8 cellular contexts compared by ENCODE assay signal in genomic region chr12:53223391-53224267, GRCh38. TPM values are rescaled to one million over a fixed set of nuclear protein-coding genes. Genes with fewer than 3 reads are reported as not detected.
A peak's percentile ranks its signal among the peaks of the same experiment; 100 is the strongest.
DNase-seq lines count a peak whose midpoint lies in the region; ATAC-seq and TF ChIP-seq lines count a peak whose summit lies in the region.

No MANE protein-coding gene starts in this region.

- H3K4me3 Mint-ChIP-seq in IgD-negative memory B cell: peak overlapping the region; percentile 8 to 82 (median 72)
- H3K4me3 Mint-ChIP-seq in activated naive CD4-positive, alpha-beta T cell treated with anti-CD3 and anti-CD28 coated beads, Interleukin-2, amount 10 ng/mL, durations not matched to agents 7 days and 5 days: peak overlapping the region; percentile 55

- H3K27me3 Mint-ChIP-seq in IgD-negative memory B cell: no peaks in the 10 kb centered on the region
- H3K27me3 Mint-ChIP-seq in activated naive CD4-positive, alpha-beta T cell treated with anti-CD3 and anti-CD28 coated beads, Interleukin-2, amount 10 ng/mL, durations not matched to agents 7 days and 5 days: peaks cover 15% of the 10 kb centered on the region

- TF ChIP-seq CTCF in heart left ventricle (IDR thresholded peaks at IDR 0.05) (no peak), spleen (IDR thresholded peaks at IDR 0.05 in 8 of 11, conservative IDR thresholded peaks at IDR 0.05 in 3 of 11) (no peak)

- peak; percentile 66 for DNase-seq in activated naive CD4-positive, alpha-beta T cell treated with anti-CD3 and anti-CD28 coated beads, Interleukin-2, amount 10 ng/mL, durations not matched to agents 7 days and 5 days
- DNase-seq in heart left ventricle (peak in 4 of 5 donors; percentile 68 to 71 (median 69)), spleen (peak; percentile 74)

- peaks cover 13 to 20% (median 20%) of the 10 kb centered on the region in 3 donors for H3K4me1 Mint-ChIP-seq in IgD-negative memory B cell
- H3K4me1 Mint-ChIP-seq in activated naive CD4-positive, alpha-beta T cell treated with anti-CD3 and anti-CD28 coated beads, Interleukin-2, amount 10 ng/mL, durations not matched to agents 7 days and 5 days: peaks cover 68% of the 10 kb centered on the region

- ATAC-seq in heart left ventricle: no peak
- ATAC-seq in GM18511 (IDR thresholded peaks at IDR 0.05; ENCODE audit: unreplicated experiment): no peak
- ATAC-seq in HG03139 (IDR thresholded peaks at IDR 0.05; ENCODE audit: unreplicated experiment): no peak
- no peak for ATAC-seq in GM21381 (IDR thresholded peaks at IDR 0.05; ENCODE audit: unreplicated experiment)
- no peak for ATAC-seq in GM18907 (IDR thresholded peaks at IDR 0.05; ENCODE audit: unreplicated experiment)

- CTCF ChIA-PET in activated naive CD4-positive, alpha-beta T cell treated with anti-CD3 and anti-CD28 coated beads, Interleukin-2, amount 10 ng/mL, durations not matched to agents 7 days and 5 days (lab: Charles Lee): interaction anchor here (1.7 to 2.5 kb wide), 2 partner anchors 10 to 28 kb away, joined by 6 to 11 read pairs; no protein-coding TSS in a partner anchor

- H3K27me3 ChIP-seq in heart left ventricle (no peaks in the 10 kb centered on the region), spleen (replicated peaks in 1 of 7) (peaks cover 0 to 5% (median 0%) of the 10 kb centered on the region in 7 donors)

- H3K4me3 ChIP-seq in heart left ventricle (peak overlapping the region in 3 of 12 donors; percentile 3 to 14 (median 4)), spleen (no peak overlapping the region)

- H3K36me3 Mint-ChIP-seq in IgD-negative memory B cell: no peaks in the 10 kb centered on the region
- H3K36me3 Mint-ChIP-seq in activated naive CD4-positive, alpha-beta T cell treated with anti-CD3 and anti-CD28 coated beads, Interleukin-2, amount 10 ng/mL, durations not matched to agents 7 days and 5 days: peaks cover 13% of the 10 kb centered on the region

- H3K9me3 Mint-ChIP-seq in IgD-negative memory B cell: no peaks in the 10 kb centered on the region
- H3K9me3 Mint-ChIP-seq in activated naive CD4-positive, alpha-beta T cell treated with anti-CD3 and anti-CD28 coated beads, Interleukin-2, amount 10 ng/mL, durations not matched to agents 7 days and 5 days: no peaks in the 10 kb centered on the region

- H3K9me3 ChIP-seq in heart left ventricle (no peaks in the 10 kb centered on the region), spleen (no peaks in the 10 kb centered on the region)

- peak overlapping the region; percentile 26 to 100 (median 100) for H3K27ac ChIP-seq in heart left ventricle
- H3K27ac ChIP-seq in spleen: peak overlapping the region in 7 of 8 donors; percentile 36 to 98 (median 97)

- H3K4me1 ChIP-seq in heart left ventricle: peaks cover 0 to 54% (median 34%) of the 10 kb centered on the region in 12 donors
- H3K4me1 ChIP-seq in spleen: peaks cover 14 to 60% (median 47%) of the 10 kb centered on the region in 6 donors

- intact Hi-C loops in heart left ventricle (cut with DNase I) (loop anchor here in 2 of 10 donors (2.0 to 5.0 kb wide), 2 partner anchors 27 to 44 kb away; partner anchors contain the start of gene ESPL1 (in 1 of the 2)), spleen (cut with DNase I; ENCODE audit: low total_unique reads) (no loop called here)

- H3K27ac Mint-ChIP-seq in IgD-negative memory B cell: peak overlapping the region in 2 of 3 donors; percentile 59 to 95
- peak overlapping the region; percentile 85 for H3K27ac Mint-ChIP-seq in activated naive CD4-positive, alpha-beta T cell treated with anti-CD3 and anti-CD28 coated beads, Interleukin-2, amount 10 ng/mL, durations not matched to agents 7 days and 5 days

- WGBS in heart left ventricle, 4 donors: 38 to 45% (median 42%) methylated on average over 19 to 21 of the region's 21 CpGs
- 24 to 56% (median 28%) methylated on average over 10 to 21 of the region's 21 CpGs for WGBS in spleen, 5 donors

- TF ChIP-seq POLR2A in heart left ventricle (IDR thresholded peaks at IDR 0.05): no peak
- no peak for TF ChIP-seq POLR2A in spleen (IDR thresholded peaks at IDR 0.05)

- H3K36me3 ChIP-seq in heart left ventricle (peaks cover 0 to 5% (median 0%) of the 10 kb centered on the region in 9 donors), spleen (no peaks in the 10 kb centered on the region)

RNA-seq across cellular contexts. Expression of gene RARG, which starts 8.4 kb away (rescaled TPM):
- polyA plus RNA-seq in IgD-negative memory B cell (4.8 TPM), heart left ventricle (10 to 100 TPM in 1 of 2 donors, 1 to 10 TPM in 1; 7.4 to 10.2 TPM), spleen (10 to 100 TPM in 1 of 3 donors, 1 to 10 TPM in 2; 4.6 to 10.1 (median 4.9) TPM)
- total RNA-seq in heart left ventricle (10 to 100 TPM in 7 of 9 donors, 1 to 10 TPM in 2; 6.4 to 22.5 (median 16.0) TPM), spleen (10 to 100 TPM in 5 of 7 donors, 1 to 10 TPM in 2; 9.4 to 20.8 (median 14.4) TPM)

RNA-seq across cellular contexts. Expression of gene ITGB7, which starts 16.6 kb away (rescaled TPM):
- polyA plus RNA-seq in IgD-negative memory B cell (238 TPM), heart left ventricle (under 1 TPM; 0.50 to 0.75 TPM), spleen (10 to 100 TPM; 23.9 to 62.5 (median 46.5) TPM)
- total RNA-seq in heart left ventricle (10 to 100 TPM in 1 of 9 donors, 1 to 10 TPM in 5, under 1 TPM in 3; 0.12 to 11.6 (median 1.4) TPM), spleen (10 to 100 TPM; 35.5 to 75.5 (median 62.2) TPM)

RNA-seq across cellular contexts. Expression of gene CSAD, which starts 42.9 kb away (rescaled TPM):
- polyA plus RNA-seq in IgD-negative memory B cell (0.58 TPM), heart left ventricle (10 to 100 TPM in 1 of 2 donors, 1 to 10 TPM in 1; 4.6 to 26.5 TPM), spleen (10 to 100 TPM; 17.9 to 36.3 (median 34.1) TPM)
- total RNA-seq in heart left ventricle (10 to 100 TPM in 4 of 9 donors, 1 to 10 TPM in 5; 4.3 to 14.8 (median 8.2) TPM), spleen (10 to 100 TPM; 33.7 to 73.0 (median 39.7) TPM)

RNA-seq across cellular contexts. Expression of gene ZNF740, which starts 43.1 kb away (rescaled TPM):
- polyA plus RNA-seq in IgD-negative memory B cell: 5.0 TPM
- total RNA-seq in heart left ventricle: 10 to 100 TPM in 7 of 9 donors, 1 to 10 TPM in 2; 4.8 to 27.4 (median 18.7) TPM
- 1 to 10 TPM; 6.1 to 6.7 TPM for polyA plus RNA-seq in heart left ventricle
- 10 to 100 TPM; 23.6 to 66.1 (median 45.1) TPM for total RNA-seq in spleen
- polyA plus RNA-seq in spleen: 10 to 100 TPM in 1 of 3 donors, 1 to 10 TPM in 2; 5.6 to 12.1 (median 7.5) TPM

RNA-seq across cellular contexts. Expression of gene ESPL1, which starts 44.5 kb away (rescaled TPM):
- not detected for polyA plus RNA-seq in IgD-negative memory B cell
- total RNA-seq in heart left ventricle: 1 to 10 TPM in 2 of 9 donors, under 1 TPM in 7; 0.06 to 6.1 (median 0.43) TPM
- polyA plus RNA-seq in heart left ventricle: under 1 TPM; 0.15 to 0.18 TPM
- total RNA-seq in spleen: 1 to 10 TPM; 1.7 to 7.2 (median 4.7) TPM
- polyA plus RNA-seq in spleen: 1 to 10 TPM in 1 of 3 donors, under 1 TPM in 2; 0.85 to 1.9 (median 0.93) TPM

Comparison
In these comparisons a context has a peak if more than half of its experiments do, and no peak if none do; other contexts are left out.
1. RNA of gene ITGB7, which starts 16.6 kb away (polyA plus RNA-seq): 238 TPM in IgD-negative memory B cell (single experiment) and 23.9 to 62.5 TPM in spleen; 0.50 to 0.75 TPM in heart left ventricle; every median in the first group is over 10 times any median in the second.
2. Peak in every context shown above with its lines, with median percentiles within 50 percentile points of each other: DNase-seq.